11 cellular contexts compared by ENCODE assay signal in genomic region chr1:36328713-36329112, GRCh38. TPM values are rescaled to one million over a fixed set of nuclear protein-coding genes. Genes with fewer than 3 reads are reported as not detected.
DNase-seq lines count a peak whose midpoint lies in the region; ATAC-seq and TF ChIP-seq lines count a peak whose summit lies in the region.
"Had no signal": no experiment of that assay in that cellular context is flagged by ENCODE, and none has a peak within 500 bp of the region (broad histone marks: within the 10 kb centered on the region; RNA-seq: fewer than 3 reads in every experiment).

No MANE protein-coding gene starts in this region.

- H3K4me1 Mint-ChIP-seq in nephron progenitor cell, result peaks cover 71% of the 10 kb centered on the region

- DNase-seq in Ammon's horn (ENCODE audit: low spot score), result peak; percentile 59
- DNase-seq in LNCaP clone FGC (ENCODE audit: low read depth), result peak; percentile 60
- peak; percentile 35 to 59 for DNase-seq in cardiac fibroblast (ENCODE audit: low read depth in 2 of 2)
- DNase-seq in left lobe of liver (ENCODE audit: low spot score), result no peak
- no peak for DNase-seq in hippocampal formation (lab: John Stamatoyannopoulos, UW)
- no peak for DNase-seq in foreskin melanocyte
- no peak for DNase-seq in nephron progenitor cell
- no peak for DNase-seq in NCI-H1694 (lab: John Stamatoyannopoulos, UW)
- DNase-seq: activated effector memory CD4-positive, alpha-beta T cell treated with anti-CD3 and anti-CD28 coated beads, Interleukin-2, amount 50 U/mL, for 16 hours; brain microvascular endothelial cell; islet precursor cell had no signal

- no peak overlapping the region for H3K27ac Mint-ChIP-seq in nephron progenitor cell

- no peak for TF ChIP-seq CTCF in LNCaP clone FGC (IDR thresholded peaks at IDR 0.05; ENCODE audit: control insufficient read depth, extremely low read depth, insufficient read depth)
- TF ChIP-seq CTCF in cardiac fibroblast (IDR thresholded peaks at IDR 0.05; ENCODE audit: low read depth, low read length), result no peak
- TF ChIP-seq CTCF in nephron progenitor cell (IDR thresholded peaks at IDR 0.05), result no peak

- H3K27me3 Mint-ChIP-seq in nephron progenitor cell (ENCODE audit: low read depth, poor library complexity), result peaks cover 17% of the 10 kb centered on the region

- peaks cover 4% of the 10 kb centered on the region for H3K36me3 Mint-ChIP-seq in nephron progenitor cell (ENCODE audit: low read depth)

- no peak overlapping the region for H3K4me3 Mint-ChIP-seq in nephron progenitor cell

- H3K9me3 Mint-ChIP-seq in nephron progenitor cell, result no peaks in the 10 kb centered on the region

- peak; percentile 53 for ATAC-seq in left lobe of liver

- H3K4me3 ChIP-seq in LNCaP clone FGC (ENCODE audit: low read depth, low read length) (no peak overlapping the region), cardiac fibroblast (replicated peaks in 1 of 2; ENCODE audit: low read depth in 2 of 2, low read length in 2 of 2) (no peak overlapping the region)

RNA-seq across cellular contexts. Expression of gene EVA1B, which starts 5.3 kb away (rescaled TPM):
- total RNA-seq in left lobe of liver, result 4.8 TPM

RNA-seq across cellular contexts. Expression of gene SH3D21, which starts 22.5 kb away (rescaled TPM):
- 1.5 TPM for total RNA-seq in left lobe of liver

RNA-seq across cellular contexts. Expression of gene STK40, which starts 57.0 kb away (rescaled TPM):
- 31.6 TPM for total RNA-seq in left lobe of liver

Comparison
In these comparisons a context has a peak if more than half of its experiments do, and no peak if none do; other contexts are left out.
1. DNase-seq: peak in Ammon's horn (single experiment), LNCaP clone FGC (single experiment) and cardiac fibroblast (2 of 2); none in left lobe of liver (single experiment), hippocampal formation (0 of 2), foreskin melanocyte (single experiment), nephron progenitor cell (single experiment) and NCI-H1694 (single experiment).